ENCODE assay signal across 14 cellular contexts in genomic region chr11:64969209-64969608, GRCh38. TPM values are rescaled to one million over a fixed set of nuclear protein-coding genes. Genes with fewer than 3 reads are reported as not detected.
DNase-seq lines count a peak whose midpoint lies in the region; ATAC-seq and TF ChIP-seq lines count a peak whose summit lies in the region.
"Had no signal": no experiment of that assay in that cellular context is flagged by ENCODE, and none has a peak within 500 bp of the region (broad histone marks: within the 10 kb centered on the region; RNA-seq: fewer than 3 reads in every experiment).

No MANE protein-coding gene starts in this region.

- ATAC-seq in T-helper 17 cell, result no peak
- ATAC-seq: activated CD4-positive, CD25-positive, alpha-beta regulatory T cell treated with anti-CD3 and anti-CD28 coated beads, Interleukin-2, amount 50 U/mL, for 24 hours; GM23338 had no signal

- H3K36me3 ChIP-seq in HEK293 (ENCODE audit: control insufficient read depth in 2 of 2, insufficient read depth in 1 of 2, low read length in 2 of 2), result no peaks in the 10 kb centered on the region
- H3K36me3 ChIP-seq: MG63 had no signal

- peak overlapping the region; percentile 87 for H3K27ac Mint-ChIP-seq in T-helper 17 cell
- H3K27ac Mint-ChIP-seq: GM23338 had no signal

- H3K4me3 ChIP-seq in HEK293 (ENCODE audit: low read depth, low read length) (no peak overlapping the region), fibroblast of the aortic adventitia (ENCODE audit: low read depth, low read length) (no peak overlapping the region)
- H3K4me3 ChIP-seq: GM23338, MG63 had no signal

- H3K9me3 ChIP-seq in HEK293 (ENCODE audit: control insufficient read depth, insufficient read depth, low read depth, low read length), result no peaks in the 10 kb centered on the region
- H3K9me3 ChIP-seq in T-helper 17 cell (ENCODE audit: control insufficient read depth, low read length, poor library complexity, severe bottlenecking), result no peaks in the 10 kb centered on the region
- H3K9me3 ChIP-seq: MG63 had no signal

- CTCF ChIA-PET in HEK293 (lab: Yijun Ruan, JAX), result interaction anchor here (0.6 to 1.2 kb wide), 5 partner anchors 9 to 121 kb away, joined by 3 to 5 read pairs (median 4); no protein-coding TSS in a partner anchor

- POLR2A ChIA-PET in HEK293 (lab: Yijun Ruan, JAX), result interaction anchor here (0.7 kb wide), 2 partner anchors 22 to 1888 kb away, joined by 3 read pairs; no protein-coding TSS in a partner anchor

- H3K27ac ChIP-seq in HEK293 (ENCODE audit: extremely low read depth, low read depth, low read length), result no peak overlapping the region

- H3K4me3 Mint-ChIP-seq in T-helper 17 cell, result no peak overlapping the region
- H3K4me3 Mint-ChIP-seq: GM23338 had no signal

- DNase-seq in AG08395 (ENCODE audit: low spot score) (peak; percentile 17), T-helper 17 cell (no peak), fibroblast of the aortic adventitia (ENCODE audit: low read depth) (peak; percentile 6), NCI-H187 (lab: John Stamatoyannopoulos, UW) (no peak), SIG-M5 (lab: John Stamatoyannopoulos, UW) (no peak), NCI-H774 (lab: John Stamatoyannopoulos, UW) (no peak)
- no peak for DNase-seq in stimulated activated CD4-positive, alpha-beta T cell treated with anti-CD3 and anti-CD28 coated beads, Interleukin-12 subunit alpha, Interleukin-12 subunit beta, amount 100 ng/mL, for 4 hours
- DNase-seq: CD4-positive, alpha-beta memory T cell; MG63; midbrain; stimulated activated CD8-positive, alpha-beta memory T cell treated with anti-CD3 and anti-CD28 coated beads, Interleukin-4, amount 100 ng/mL, for 48 hours had no signal

- H3K36me3 Mint-ChIP-seq in T-helper 17 cell (ENCODE audit: low read depth), result peaks cover 2% of the 10 kb centered on the region
- H3K36me3 Mint-ChIP-seq: CD4-positive, alpha-beta memory T cell had no signal

- no peak for TF ChIP-seq CTCF in HEK293 (tag by site-specific recombination; IDR thresholded peaks at IDR 0.05)
- no peak for TF ChIP-seq CTCF in fibroblast of the aortic adventitia (IDR thresholded peaks at IDR 0.05; ENCODE audit: insufficient read depth, low read length)

- H3K27me3 Mint-ChIP-seq in T-helper 17 cell, result no peaks in the 10 kb centered on the region
- H3K27me3 Mint-ChIP-seq: CD4-positive, alpha-beta memory T cell had no signal

- H3K4me1 ChIP-seq in HEK293 (ENCODE audit: control insufficient read depth, insufficient read depth, low read length), result no peaks in the 10 kb centered on the region

- peaks cover 14% of the 10 kb centered on the region for H3K4me1 Mint-ChIP-seq in T-helper 17 cell
- H3K4me1 Mint-ChIP-seq: GM23338 had no signal

TF ChIP-seq in HEK293, 187 proteins besides CTCF, POLR2A, EP300 and RAD21:
- TF ChIP-seq ZNF629 (tag by site-specific recombination; IDR thresholded peaks at IDR 0.05) (peak; percentile 34; the same call in 1 of the 2 replicates), ZNF341 (tag by site-specific recombination; IDR thresholded peaks at IDR 0.05; ENCODE audit: low read depth) (no peak), ZNF335 (tag by site-specific recombination; conservative IDR thresholded peaks at IDR 0.05) (peak; percentile 48), ZNF645 (tag by site-specific recombination; IDR thresholded peaks at IDR 0.05) (no peak), ZNF677 (tag by site-specific recombination; IDR thresholded peaks at IDR 0.05) (no peak), ZNF280D (tag by site-specific recombination; IDR thresholded peaks at IDR 0.05) (no peak), ZEB2 (tag by site-specific recombination; IDR thresholded peaks at IDR 0.05) (peak; percentile 32; the same call in 1 of the 2 replicates), SP7 (tag by site-specific recombination; IDR thresholded peaks at IDR 0.05) (peak; percentile 88), ZBTB21 (tag by site-specific recombination; IDR thresholded peaks at IDR 0.05) (peak; percentile 40; the same call in 1 of the 2 replicates), PRDM1 (tag by site-specific recombination; IDR thresholded peaks at IDR 0.05) (0 out of 2 replicates have a peak, but pooled peaks have one; percentile 33), ZNF654 (tag by site-specific recombination; IDR thresholded peaks at IDR 0.05; ENCODE audit: low read depth) (no peak), ZNF214 (tag by site-specific recombination; IDR thresholded peaks at IDR 0.05; ENCODE audit: borderline replicate concordance) (no peak)

RNA-seq across cellular contexts. Expression of gene MAJIN, which starts 2.7 kb away (rescaled TPM):
- not detected for total RNA-seq in T-helper 17 cell
- not detected in 2 replicates for total RNA-seq in fibroblast of the aortic adventitia (ENCODE audit: low replicate concordance)
- total RNA-seq: GM23338 had no signal

RNA-seq across cellular contexts. Expression of gene BATF2, which starts 27.6 kb away (rescaled TPM):
- not detected for total RNA-seq in T-helper 17 cell
- total RNA-seq in fibroblast of the aortic adventitia (ENCODE audit: low replicate concordance), result 0.25 and 0.45 TPM in 2 replicates

RNA-seq across cellular contexts. Expression of gene GPHA2, which starts 33.5 kb away (rescaled TPM):
- total RNA-seq in T-helper 17 cell, result not detected
- total RNA-seq in fibroblast of the aortic adventitia (ENCODE audit: low replicate concordance), result not detected in 2 replicates

RNA-seq across cellular contexts. Expression of gene PPP2R5B, which starts 44.7 kb away (rescaled TPM):
- total RNA-seq in T-helper 17 cell, result 10 to 100 TPM; 21.5 to 25.3 TPM
- 7.9 and 9.3 TPM in 2 replicates for total RNA-seq in fibroblast of the aortic adventitia (ENCODE audit: low replicate concordance)

RNA-seq across cellular contexts. Expression of gene ARL2, which starts 44.8 kb away (rescaled TPM):
- total RNA-seq in T-helper 17 cell (10 to 100 TPM; 17.2 to 21.6 TPM), fibroblast of the aortic adventitia (ENCODE audit: low replicate concordance) (14.9 and 97.9 TPM in 2 replicates)

Comparison
In these comparisons a context has a peak if more than half of its experiments do, and no peak if none do; other contexts are left out.
1. DNase-seq: peak in AG08395 (single experiment) and fibroblast of the aortic adventitia (single experiment); none in T-helper 17 cell (0 of 3), stimulated activated CD4-positive, alpha-beta T cell treated with anti-CD3 and anti-CD28 coated beads, Interleukin-12 subunit alpha, Interleukin-12 subunit beta, amount 100 ng/mL, for 4 hours (single experiment), NCI-H187 (0 of 2), SIG-M5 (single experiment) and NCI-H774 (single experiment).